Comparison of ENCODE assay signal across 8 cellular contexts in genomic region chr13:99282264-99283231, GRCh38. TPM values are rescaled to one million over a fixed set of nuclear protein-coding genes. Genes with fewer than 3 reads are reported as not detected.
A peak's percentile ranks its signal among the peaks of the same experiment; 100 is the strongest.
DNase-seq lines count a peak whose midpoint lies in the region; ATAC-seq and TF ChIP-seq lines count a peak whose summit lies in the region.

No MANE protein-coding gene starts in this region.

- 52 to 73% (median 68%) methylated on average over 1 of the region's 1 CpG for WGBS in adrenal gland, 4 donors

- TF ChIP-seq CTCF in adrenal gland (IDR thresholded peaks at IDR 0.05): no peak

- DNase-seq in activated naive CD4-positive, alpha-beta T cell treated with anti-CD3 and anti-CD28 coated beads, Interleukin-2, amount 10 ng/mL, durations not matched to agents 7 days and 5 days: no peak
- no peak for DNase-seq in activated naive CD4-positive, alpha-beta T cell treated with Interleukin-2 at 50 U/mL for 16 hours
- no peak for DNase-seq in adrenal gland
- no peak for DNase-seq in NCI-H1436 (lab: John Stamatoyannopoulos, UW)
- DNase-seq in activated CD8-positive, alpha-beta memory T cell treated with anti-CD3 and anti-CD28 coated beads, Interleukin-2, amount 50 U/mL, for 4 hours: no peak
- no peak for DNase-seq in DMS79 (lab: John Stamatoyannopoulos, UW)

- H3K36me3 ChIP-seq in adrenal gland (replicated peaks in 1 of 2): no peaks in the 10 kb centered on the region
- H3K36me3 ChIP-seq in subcutaneous abdominal adipose tissue (ENCODE audit: control insufficient read depth in 5 of 5, insufficient read depth in 5 of 5, low read length in 5 of 5): peaks cover 0 to 3% (median 0%) of the 10 kb centered on the region in 5 donors

- CTCF ChIA-PET in activated naive CD4-positive, alpha-beta T cell treated with anti-CD3 and anti-CD28 coated beads, Interleukin-2, amount 10 ng/mL, durations not matched to agents 7 days and 5 days (lab: Charles Lee): interaction anchor here (1.0 to 2.2 kb wide), 5 partner anchors 12 to 106 kb away, joined by 3 to 9 read pairs (median 3); no protein-coding TSS in a partner anchor

- H3K4me1 ChIP-seq in adrenal gland (replicated peaks in 1 of 2): peaks cover 6 to 41% of the 10 kb centered on the region in 2 donors
- H3K4me1 ChIP-seq in subcutaneous abdominal adipose tissue (ENCODE audit: control insufficient read depth in 5 of 5, insufficient read depth in 5 of 5, low read length in 5 of 5): peaks cover 0 to 67% (median 55%) of the 10 kb centered on the region in 5 donors

- H3K4me3 ChIP-seq in adrenal gland: no peak overlapping the region
- no peak overlapping the region for H3K4me3 ChIP-seq in subcutaneous abdominal adipose tissue (ENCODE audit: low read depth in 1 of 5, low read length in 5 of 5)

- peak overlapping the region; percentile 20 for H3K4me3 Mint-ChIP-seq in activated naive CD4-positive, alpha-beta T cell treated with anti-CD3 and anti-CD28 coated beads, Interleukin-2, amount 10 ng/mL, durations not matched to agents 7 days and 5 days

- intact Hi-C loops in adrenal gland (cut with DNase I): no loop called here

- peak overlapping the region in 3 of 5 donors; percentile 54 to 84 (median 67) for H3K27ac ChIP-seq in adrenal gland
- peak overlapping the region; percentile 88 for H3K27ac ChIP-seq in subcutaneous abdominal adipose tissue (ENCODE audit: low read depth, low read length)

- TF ChIP-seq POLR2A in adrenal gland (IDR thresholded peaks at IDR 0.05): no peak

- ATAC-seq in HG03064 (IDR thresholded peaks at IDR 0.05; ENCODE audit: low read depth, unreplicated experiment): peak; percentile 55

- peaks cover 61% of the 10 kb centered on the region for H3K36me3 Mint-ChIP-seq in activated naive CD4-positive, alpha-beta T cell treated with anti-CD3 and anti-CD28 coated beads, Interleukin-2, amount 10 ng/mL, durations not matched to agents 7 days and 5 days

- H3K9me3 Mint-ChIP-seq in activated naive CD4-positive, alpha-beta T cell treated with anti-CD3 and anti-CD28 coated beads, Interleukin-2, amount 10 ng/mL, durations not matched to agents 7 days and 5 days: no peaks in the 10 kb centered on the region

- peaks cover 84% of the 10 kb centered on the region for H3K4me1 Mint-ChIP-seq in activated naive CD4-positive, alpha-beta T cell treated with anti-CD3 and anti-CD28 coated beads, Interleukin-2, amount 10 ng/mL, durations not matched to agents 7 days and 5 days

- no peaks in the 10 kb centered on the region for H3K27me3 Mint-ChIP-seq in activated naive CD4-positive, alpha-beta T cell treated with anti-CD3 and anti-CD28 coated beads, Interleukin-2, amount 10 ng/mL, durations not matched to agents 7 days and 5 days

- no peaks in the 10 kb centered on the region for H3K9me3 ChIP-seq in adrenal gland (replicated peaks in 1 of 3)
- H3K9me3 ChIP-seq in subcutaneous abdominal adipose tissue (ENCODE audit: control insufficient read depth in 5 of 5, low read length in 5 of 5): no peaks in the 10 kb centered on the region

- H3K27ac Mint-ChIP-seq in activated naive CD4-positive, alpha-beta T cell treated with anti-CD3 and anti-CD28 coated beads, Interleukin-2, amount 10 ng/mL, durations not matched to agents 7 days and 5 days: peak overlapping the region; percentile 89

- H3K27me3 ChIP-seq in adrenal gland (no peaks in the 10 kb centered on the region), subcutaneous abdominal adipose tissue (ENCODE audit: control insufficient read depth in 5 of 5, insufficient read depth in 4 of 5, low read length in 5 of 5) (no peaks in the 10 kb centered on the region)

- peak overlapping the region in 2 of 5 donors; percentile 7 to 40 for H3K9ac ChIP-seq in subcutaneous abdominal adipose tissue (ENCODE audit: low read length in 5 of 5)

RNA-seq across cellular contexts. Expression of gene GPR18, which starts 24.4 kb away (rescaled TPM):
- total RNA-seq in adrenal gland: under 1 TPM in 1 of 8 donors, not detected in 7; 0.78 TPM
- polyA plus RNA-seq in adrenal gland: under 1 TPM in 1 of 3 donors, not detected in 2; 0.03 TPM

RNA-seq across cellular contexts. Expression of gene GPR183, which starts 24.7 kb away (rescaled TPM):
- total RNA-seq in adrenal gland: 10 to 100 TPM in 3 of 8 donors, 1 to 10 TPM in 5; 4.5 to 15.0 (median 9.2) TPM
- polyA plus RNA-seq in adrenal gland: 10 to 100 TPM in 1 of 3 donors, 1 to 10 TPM in 2; 4.2 to 12.8 (median 5.5) TPM
